ENCODE assay signal across 16 cellular contexts in genomic region chrX:10450229-10450958, GRCh38.
DNase-seq lines count a peak whose midpoint lies in the region; ATAC-seq and TF ChIP-seq lines count a peak whose summit lies in the region.
"Had no signal": no experiment of that assay in that cellular context is flagged by ENCODE, and none has a peak within 500 bp of the region (broad histone marks: within the 10 kb centered on the region; RNA-seq: fewer than 3 reads in every experiment).

No MANE protein-coding gene starts in this region.

- intact Hi-C loops in thyroid gland (cut with DNase I), result no loop called here

- CTCF ChIA-PET in AG04449 (lab: Yijun Ruan, JAX), result interaction anchor here (0.8 kb wide), 1 partner anchor 148 kb away, joined by 3 read pairs; no protein-coding TSS in a partner anchor

- no peak overlapping the region for H3K27ac ChIP-seq in thyroid gland
- H3K27ac ChIP-seq: body of pancreas, ovary had no signal

- ATAC-seq in GM19397 (IDR thresholded peaks at IDR 0.05; ENCODE audit: unreplicated experiment) (no peak), GM18907 (IDR thresholded peaks at IDR 0.05; ENCODE audit: unreplicated experiment) (no peak), T-helper 17 cell (no peak)
- ATAC-seq: activated T-cell treated with anti-CD3 and anti-CD28 coated beads, Interleukin-2, amount 50 U/mL, for 4 hours; body of pancreas; stimulated activated effector memory CD8-positive, alpha-beta T cell treated with anti-CD3 and anti-CD28 coated beads, Interleukin-12 subunit alpha, Interleukin-12 subunit beta, amount 100 ng/mL, for 72 hours had no signal

- no peak overlapping the region for H3K27ac Mint-ChIP-seq in T-helper 17 cell
- H3K27ac Mint-ChIP-seq: B cell; stimulated activated effector memory CD8-positive, alpha-beta T cell treated with anti-CD3 and anti-CD28 coated beads, Interleukin-12 subunit alpha, Interleukin-12 subunit beta, amount 100 ng/mL, for 72 hours had no signal

- H3K27me3 ChIP-seq in thyroid gland, result no peaks in the 10 kb centered on the region
- H3K27me3 ChIP-seq: body of pancreas, ovary had no signal

- no peak for TF ChIP-seq POLR2A in thyroid gland (IDR thresholded peaks at IDR 0.05)

- DNase-seq in AG04449 (ENCODE audit: low read depth, low spot score) (peak; percentile 63), HT1080 (ENCODE audit: low read depth) (peak; percentile 1), cardiac fibroblast (ENCODE audit: low read depth in 2 of 2) (peak; percentile 81 to 85), kidney glomerular epithelial cell (lab: John Stamatoyannopoulos, UW) (peak; percentile 44), thyroid gland (no peak), T-helper 17 cell (no peak)
- DNase-seq: activated T-cell treated with anti-CD3 and anti-CD28 coated beads, Interleukin-2, amount 50 U/mL, for 4 hours; body of pancreas; H7; NCI-H1092; NCI-H2227 treated with DMSO at 0.1 percent for 48 hours; ovary had no signal

- no peaks in the 10 kb centered on the region for H3K4me1 ChIP-seq in thyroid gland
- H3K4me1 ChIP-seq: body of pancreas had no signal

- POLR2A ChIA-PET in AG04449 (lab: Yijun Ruan, JAX), result no interaction called here

- no peaks in the 10 kb centered on the region for H3K36me3 Mint-ChIP-seq in T-helper 17 cell (ENCODE audit: low read depth)
- H3K36me3 Mint-ChIP-seq: stimulated activated effector memory CD8-positive, alpha-beta T cell treated with anti-CD3 and anti-CD28 coated beads, Interleukin-12 subunit alpha, Interleukin-12 subunit beta, amount 100 ng/mL, for 72 hours had no signal

- TF ChIP-seq CTCF in AG04449 (IDR thresholded peaks at IDR 0.05; ENCODE audit: insufficient read depth, low read length, missing control alignments), result no peak
- TF ChIP-seq CTCF in cardiac fibroblast (IDR thresholded peaks at IDR 0.05; ENCODE audit: low read depth, low read length), result no peak
- TF ChIP-seq CTCF in thyroid gland (IDR thresholded peaks at IDR 0.05), result no peak

- H3K4me1 Mint-ChIP-seq in T-helper 17 cell, result no peaks in the 10 kb centered on the region
- H3K4me1 Mint-ChIP-seq: B cell; stimulated activated effector memory CD8-positive, alpha-beta T cell treated with anti-CD3 and anti-CD28 coated beads, Interleukin-12 subunit alpha, Interleukin-12 subunit beta, amount 100 ng/mL, for 72 hours had no signal

- no peaks in the 10 kb centered on the region for H3K9me3 ChIP-seq in thyroid gland
- H3K9me3 ChIP-seq in T-helper 17 cell (ENCODE audit: control insufficient read depth, low read length, poor library complexity, severe bottlenecking), result no peaks in the 10 kb centered on the region
- H3K9me3 ChIP-seq: body of pancreas, ovary had no signal

- WGBS in thyroid gland, 2 donors, result 83 to 88% methylated on average over 5 of the region's 5 CpGs

- no peak overlapping the region for H3K4me3 ChIP-seq in AG04449 (ENCODE audit: low read depth, low read length)
- H3K4me3 ChIP-seq in cardiac fibroblast (replicated peaks in 1 of 2; ENCODE audit: low read depth in 2 of 2, low read length in 2 of 2), result no peak overlapping the region
- no peak overlapping the region for H3K4me3 ChIP-seq in thyroid gland (replicated peaks in 1 of 3)
- H3K4me3 ChIP-seq: body of pancreas, ovary had no signal

- H3K36me3 ChIP-seq in thyroid gland, result no peaks in the 10 kb centered on the region
- H3K36me3 ChIP-seq: ovary had no signal

- no peak overlapping the region for H3K4me3 Mint-ChIP-seq in T-helper 17 cell
- H3K4me3 Mint-ChIP-seq: activated T-cell treated with anti-CD3 and anti-CD28 coated beads, Interleukin-2, amount 50 U/mL, for 4 hours; B cell; stimulated activated effector memory CD8-positive, alpha-beta T cell treated with anti-CD3 and anti-CD28 coated beads, Interleukin-12 subunit alpha, Interleukin-12 subunit beta, amount 100 ng/mL, for 72 hours had no signal

- H3K27me3 Mint-ChIP-seq in T-helper 17 cell, result no peaks in the 10 kb centered on the region
- H3K27me3 Mint-ChIP-seq: B cell had no signal

Comparison
In these comparisons a context has a peak if more than half of its experiments do, and no peak if none do; other contexts are left out.
1. DNase-seq: peak in AG04449 (single experiment), HT1080 (single experiment), cardiac fibroblast (2 of 2) and kidney glomerular epithelial cell (single experiment); none in thyroid gland (0 of 2) and T-helper 17 cell (0 of 3).